In genomic region chr6:33406161-33406560, GRCh38 we compare ENCODE assay signal across 1 cellular context.
TF ChIP-seq lines count a peak whose summit lies in the region.

No MANE protein-coding gene starts in this region.

TF ChIP-seq in GM12878, 131 proteins besides CTCF, POLR2A, EP300 and RAD21:
- no peak for TF ChIP-seq KDM1A (IDR thresholded peaks at IDR 0.05; ENCODE audit: borderline replicate concordance)
- no peak for TF ChIP-seq KLF5 (IDR thresholded peaks at IDR 0.05; ENCODE audit: partially characterized antibody)
TF ChIP-seq in GM12878: peak in this region for 0.
